ENCODE assay signal across 2 cellular contexts in the genomic region with DNA sequence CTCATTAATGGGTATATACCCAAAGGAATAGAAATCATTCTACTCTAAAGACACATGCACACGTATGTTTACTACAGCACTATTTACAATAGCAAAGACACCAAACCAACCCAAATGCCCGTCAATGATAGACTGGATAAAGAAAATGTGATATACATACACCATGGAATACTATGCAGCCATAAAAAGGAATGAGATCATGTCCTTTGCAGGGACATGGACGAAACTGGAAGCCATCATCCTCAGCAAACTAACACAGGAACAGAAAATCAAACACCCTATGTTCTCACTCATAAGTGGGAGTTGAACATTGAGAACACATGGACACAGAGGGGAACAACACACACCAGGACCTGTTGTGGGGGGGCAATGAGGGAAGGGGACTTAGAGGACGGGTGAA.
TF ChIP-seq lines count a peak whose summit lies in the region.

No MANE protein-coding gene starts in this region.

TF ChIP-seq in HEK293, 187 proteins besides CTCF, POLR2A, EP300 and RAD21:
- TF ChIP-seq ZNF146 (tag by site-specific recombination; IDR thresholded peaks at IDR 0.05) = peak; percentile 91

TF ChIP-seq in K562, 482 proteins besides CTCF, POLR2A, EP300 and RAD21:
- TF ChIP-seq HDAC2 (IDR thresholded peaks at IDR 0.05) (0 out of 2 replicates have a peak, but pooled peaks have one; percentile 18), RBM25 (IDR thresholded peaks at IDR 0.05; ENCODE audit: low read depth, low read length, severe bottlenecking) (peak; percentile 27), KDM1A (IDR thresholded peaks at IDR 0.05) (0 out of 4 replicates have a peak, but pooled peaks of 1 of the 2 experiments have one; percentile 11), ZNF146 (CRISPR knock-in tag; IDR thresholded peaks at IDR 0.05; ENCODE audit: unreplicated experiment) (peak; percentile 93), BCOR (IDR thresholded peaks at IDR 0.05) (peak; percentile 41; the same call in 1 of the 2 replicates)
